ENCODE assay signal across 8 cellular contexts in genomic region chr4:9604596-9605155, GRCh38.
DNase-seq lines count a peak whose midpoint lies in the region; ATAC-seq, FAIRE-seq and TF ChIP-seq lines count a peak whose summit lies in the region.
"Not testable (repeated sequence)": the region's sequence is repeated elsewhere in the genome, so short reads cannot be mapped to it uniquely, and the experiment has no call there.

No MANE protein-coding gene starts in this region.

- CTCF ChIA-PET in Caco-2 (lab: Charles Lee): not testable (repeated sequence)
- CTCF ChIA-PET in naive thymus-derived CD4-positive, alpha-beta T cell (lab: Charles Lee): interaction anchor here (2.1 kb wide), 1 partner anchor 72 kb away, joined by 4 read pairs; no protein-coding TSS in a partner anchor

- FAIRE-seq in small intestine (lab: Jason Lieb, UNC): not testable (repeated sequence)

- 42 to 55% (median 47%) methylated on average over 10 of the region's 10 CpGs for WGBS in heart left ventricle, 4 donors
- WGBS in small intestine, 3 donors: 5 to 37% (median 10%) methylated on average over 10 of the region's 10 CpGs
- 58% methylated on average over 10 of the region's 10 CpGs for WGBS in thymus

- not testable (repeated sequence) for DNase-seq in Caco-2, T-helper 17 cell, heart left ventricle
- peak; percentile 34 for DNase-seq in activated T-cell treated with anti-CD3 and anti-CD28 coated beads, Interleukin-2, amount 50 U/mL, for 1 hour
- DNase-seq in naive thymus-derived CD4-positive, alpha-beta T cell: peak in 6 of 9 donors; percentile 5 to 36 (median 25)
- DNase-seq in small intestine: peak; percentile 27

- H3K4me3 ChIP-seq in Caco-2 (ENCODE audit: low read depth, low read length): not testable (repeated sequence)
- H3K4me3 ChIP-seq in heart left ventricle (peak overlapping the region in 9 of 12 donors; percentile 21 to 48 (median 38)), small intestine (ENCODE audit: low read depth in 1 of 2, low read length in 2 of 2) (peak overlapping the region in 1 of 2 donors; percentile 27), thymus (ENCODE audit: low read length) (peak overlapping the region; percentile 31)
- peak overlapping the region; percentile 50 for H3K4me3 ChIP-seq in naive thymus-derived CD4-positive, alpha-beta T cell (ENCODE audit: low read length)

- BruUV-seq in Caco-2 (replicated peaks; lab: Mats Ljungman, UMichigan): not testable (repeated sequence)

- not testable (repeated sequence) for H3K4me3 Mint-ChIP-seq in Caco-2 (ENCODE audit: unreplicated experiment)
- H3K4me3 Mint-ChIP-seq in T-helper 17 cell: peak overlapping the region; percentile 97
- H3K4me3 Mint-ChIP-seq in brain: peak overlapping the region in 4 of 5 experiments; percentile 56 to 84 (median 77)
- peak overlapping the region; percentile 85 to 98 (median 92) for H3K4me3 Mint-ChIP-seq in naive thymus-derived CD4-positive, alpha-beta T cell

- H3K27ac ChIP-seq in heart left ventricle: not testable (repeated sequence)
- peak overlapping the region; percentile 67 for H3K27ac ChIP-seq in naive thymus-derived CD4-positive, alpha-beta T cell (ENCODE audit: low read depth, low read length)
- H3K27ac ChIP-seq in small intestine (ENCODE audit: low read depth in 1 of 2, low read length in 1 of 2): peak overlapping the region; percentile 68 to 84
- peak overlapping the region; percentile 81 for H3K27ac ChIP-seq in thymus (ENCODE audit: low read depth)

- H3K27me3 Mint-ChIP-seq in Caco-2 (ENCODE audit: insufficient read depth, unreplicated experiment); T-helper 17 cell; brain; naive thymus-derived CD4-positive, alpha-beta T cell: not testable (repeated sequence)

- not testable (repeated sequence) for H3K4me1 ChIP-seq in Caco-2; heart left ventricle; small intestine (ENCODE audit: control insufficient read depth in 2 of 2, insufficient read depth in 1 of 2, low read depth in 1 of 2, low read length in 1 of 2)
- H3K4me1 ChIP-seq in naive thymus-derived CD4-positive, alpha-beta T cell (ENCODE audit: control insufficient read depth in 2 of 2, insufficient read depth in 2 of 2, low read length in 2 of 2): peaks cover 9 to 13% of the 10 kb centered on the region in 2 donors
- H3K4me1 ChIP-seq in thymus (ENCODE audit: control insufficient read depth, insufficient read depth, low read length): peaks cover 22% of the 10 kb centered on the region

- H3K4me1 Mint-ChIP-seq in Caco-2 (ENCODE audit: low read depth, unreplicated experiment) (peaks cover 29% of the 10 kb centered on the region), T-helper 17 cell (peaks cover 41% of the 10 kb centered on the region), brain (peaks cover 31% of the 10 kb centered on the region)
- peaks cover 33 to 55% (median 48%) of the 10 kb centered on the region in 7 donors for H3K4me1 Mint-ChIP-seq in naive thymus-derived CD4-positive, alpha-beta T cell

- H3K36me3 Mint-ChIP-seq in Caco-2 (ENCODE audit: insufficient read depth, unreplicated experiment); T-helper 17 cell (ENCODE audit: low read depth); brain; naive thymus-derived CD4-positive, alpha-beta T cell: not testable (repeated sequence)

- not testable (repeated sequence) for ATAC-seq in T-helper 17 cell; heart left ventricle; naive thymus-derived CD4-positive, alpha-beta T cell

- intact Hi-C loops in Caco-2 (cut with micrococcal nuclease; ENCODE audit: unreplicated experiment); heart left ventricle (cut with DNase I): not testable (repeated sequence)
- intact Hi-C loops in naive thymus-derived CD4-positive, alpha-beta T cell (cut with micrococcal nuclease): loop anchor here (2.0 to 10.0 kb wide), 6 partner anchors 86 to 853 kb away; partner anchors contain the start of genes WDR1 (in 2 of the 2) and ZNF518B (in 2 of the 2)

- TF ChIP-seq CTCF in Caco-2 (IDR thresholded peaks at IDR 0.05; ENCODE audit: insufficient read depth in 1 of 2, low read depth in 1 of 2, low read length in 1 of 2, severe bottlenecking in 1 of 2, unreplicated experiment in 1 of 2); brain (conservative IDR thresholded peaks at IDR 0.05); heart left ventricle (IDR thresholded peaks at IDR 0.05): not testable (repeated sequence)

- not testable (repeated sequence) for H3K9me3 Mint-ChIP-seq in Caco-2 (ENCODE audit: unreplicated experiment); brain; naive thymus-derived CD4-positive, alpha-beta T cell

- POLR2A ChIA-PET in Caco-2 (lab: Charles Lee); naive thymus-derived CD4-positive, alpha-beta T cell (lab: Charles Lee): not testable (repeated sequence)

- not testable (repeated sequence) for TF ChIP-seq POLR2A in heart left ventricle (IDR thresholded peaks at IDR 0.05)

- not testable (repeated sequence) for H3K9me3 ChIP-seq in Caco-2; T-helper 17 cell (ENCODE audit: control insufficient read depth, low read length, poor library complexity, severe bottlenecking); heart left ventricle; naive thymus-derived CD4-positive, alpha-beta T cell (ENCODE audit: control insufficient read depth in 2 of 3, low read length in 3 of 3); small intestine (ENCODE audit: control insufficient read depth, low read depth); thymus (ENCODE audit: control insufficient read depth)

- H3K27me3 ChIP-seq in Caco-2 (replicated peaks; ENCODE audit: control insufficient read depth, insufficient read depth, low read length); heart left ventricle; naive thymus-derived CD4-positive, alpha-beta T cell (ENCODE audit: control insufficient read depth in 2 of 2, insufficient read depth in 2 of 2, low read length in 2 of 2); small intestine (ENCODE audit: control insufficient read depth in 2 of 2, insufficient read depth in 2 of 2, low read length in 2 of 2); thymus (ENCODE audit: control insufficient read depth, insufficient read depth): not testable (repeated sequence)

- peak overlapping the region; percentile 30 for H3K27ac Mint-ChIP-seq in Caco-2 (ENCODE audit: unreplicated experiment)
- H3K27ac Mint-ChIP-seq in T-helper 17 cell: peak overlapping the region; percentile 99
- peak overlapping the region in 3 of 5 experiments; percentile 83 to 94 (median 85) for H3K27ac Mint-ChIP-seq in brain
- H3K27ac Mint-ChIP-seq in naive thymus-derived CD4-positive, alpha-beta T cell: peak overlapping the region; percentile 97 to 100 (median 98)

- H3K36me3 ChIP-seq in Caco-2 (ENCODE audit: control insufficient read depth, insufficient read depth, low read length); heart left ventricle; naive thymus-derived CD4-positive, alpha-beta T cell (ENCODE audit: control insufficient read depth in 2 of 3, insufficient read depth in 3 of 3, low read length in 3 of 3); small intestine (ENCODE audit: control insufficient read depth in 2 of 2, insufficient read depth in 2 of 2, low read length in 2 of 2); thymus (ENCODE audit: control insufficient read depth, insufficient read depth): not testable (repeated sequence)

Comparison
In these comparisons a context has a peak if more than half of its experiments do, and no peak if none do; other contexts are left out.
1. H3K27ac Mint-ChIP-seq: peak in every context shown above with its lines; median percentile 99 in T-helper 17 cell; 98 in naive thymus-derived CD4-positive, alpha-beta T cell; 85 in brain; 30 in Caco-2.